35 cellular contexts compared by ENCODE assay signal in the genomic region with DNA sequence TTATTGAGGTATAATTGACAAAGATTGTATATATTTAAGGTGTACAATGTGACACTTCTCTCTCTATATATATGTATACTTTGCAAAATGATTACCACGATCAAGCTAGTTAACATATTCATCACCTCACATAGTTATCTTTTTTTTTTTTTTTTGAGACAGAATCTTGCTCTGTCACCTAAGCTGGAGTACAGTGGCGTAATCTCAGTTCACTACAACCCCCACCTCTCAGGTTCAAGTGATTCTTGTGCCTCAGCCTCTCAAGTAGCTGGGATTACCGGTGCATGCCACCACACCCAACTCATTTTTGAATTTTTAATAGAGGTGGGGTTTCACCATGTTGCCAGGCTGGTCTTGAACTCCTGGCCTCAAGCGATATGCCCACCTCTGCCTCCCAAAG. TPM values are rescaled to one million over a fixed set of nuclear protein-coding genes. Genes with fewer than 3 reads are reported as not detected.
"Had no signal": no experiment of that assay in that cellular context is flagged by ENCODE, and none has a peak within 500 bp of the region (broad histone marks: within the 10 kb centered on the region; RNA-seq: fewer than 3 reads in every experiment).

No MANE protein-coding gene starts in this region.

- DNase-seq: activated effector memory CD4-positive, alpha-beta T cell treated with anti-CD3 and anti-CD28 coated beads, Interleukin-2, amount 50 U/mL, for 16 hours; activated effector memory CD4-positive, alpha-beta T cell treated with Interleukin-2 at 50 U/mL for 16 hours; activated gamma-delta T cell; activated gamma-delta T cell treated with Interleukin-2 at 50 U/mL for 16 hours; activated naive CD4-positive, alpha-beta T cell; activated naive CD4-positive, alpha-beta T cell treated with anti-CD3 and anti-CD28 coated beads for 36 hours; activated naive CD4-positive, alpha-beta T cell treated with anti-CD3 and anti-CD28 coated beads, Interleukin-2, amount 10 ng/mL, durations not matched to agents 7 days and 5 days; activated naive CD4-positive, alpha-beta T cell treated with anti-CD3 and anti-CD28 coated beads, Interleukin-2, amount 50 U/mL, for 16 hours; activated naive CD4-positive, alpha-beta T cell treated with Interleukin-2 at 50 U/mL for 16 hours; activated naive CD8-positive, alpha-beta T cell treated with anti-CD3 and anti-CD28 coated beads for 36 hours; activated naive CD8-positive, alpha-beta T cell treated with anti-CD3 and anti-CD28 coated beads, Interleukin-2, amount 10 ng/mL, durations not matched to agents 7 days and 5 days; activated naive CD8-positive, alpha-beta T cell treated with anti-CD3 and anti-CD28 coated beads, Interleukin-2, amount 50 U/mL, for 24 hours; activated T-cell treated with anti-CD3 and anti-CD28 coated beads for 4 hours; activated T-cell treated with anti-CD3 and anti-CD28 coated beads, Interleukin-2, amount 50 U/mL, for 1 hour; activated T-cell treated with anti-CD3 and anti-CD28 coated beads, Interleukin-2, amount 50 U/mL, for 24 hours; activated T-cell treated with anti-CD3 and anti-CD28 coated beads, Interleukin-2, amount 50 U/mL, for 4 hours; activated T-cell treated with anti-CD3 and anti-CD28 coated beads, Interleukin-2, amount 50 U/mL, for 48 hours; activated T-cell treated with anti-CD3 and anti-CD28 coated beads, Interleukin-2, amount 50 U/mL, for 72 hours; amniotic stem cell; amygdala; anterior cingulate cortex; aorta; body of pancreas; brain microvascular endothelial cell; caudate nucleus; central memory CD4-positive, alpha-beta T cell; cerebellar nuclear complex had no signal

- H3K27me3 ChIP-seq: ascending aorta, body of pancreas, brain microvascular endothelial cell had no signal

- H3K4me1 ChIP-seq: ascending aorta, body of pancreas had no signal

- H3K27ac ChIP-seq: ascending aorta, body of pancreas, brain microvascular endothelial cell, cardiac muscle cell had no signal

- H3K4me3 ChIP-seq: ascending aorta, body of pancreas, cardiac muscle cell had no signal

- H3K36me3 ChIP-seq: ascending aorta, brain microvascular endothelial cell, cardiac muscle cell had no signal

RNA-seq across cellular contexts. Expression of gene ZSCAN4, which starts 3.7 kb away (rescaled TPM):
- total RNA-seq: activated naive CD4-positive, alpha-beta T cell treated with anti-CD3 and anti-CD28 coated beads for 36 hours; activated naive CD8-positive, alpha-beta T cell treated with anti-CD3 and anti-CD28 coated beads, Interleukin-2, amount 10 ng/mL, durations not matched to agents 7 days and 5 days; activated T-cell treated with anti-CD3 and anti-CD28 coated beads, Interleukin-2, amount 50 U/mL, for 4 hours; activated T-cell treated with anti-CD3 and anti-CD28 coated beads, Interleukin-2, amount 50 U/mL, for 72 hours; activated T-helper 1 cell treated with anti-CD3 and anti-CD28 coated beads, Interleukin-12 subunit alpha, Interleukin-12 subunit beta, Interleukin-2, Interleukin-4 antibody, amounts not matched to agents 30 ng/mL and 10 ng/mL and 1 ng/mL, durations not matched to agents 14 hours and 24 hours and 36 hours; activated T-helper 17 cell treated with anti-CD3 and anti-CD28 coated beads, Interleukin-2, amount 50 U/mL, for 72 hours; activated T-helper 2 cell treated with anti-CD3 and anti-CD28 coated beads, Interferon-gamma antibody, Interleukin-2, Interleukin-4, amounts not matched to agents 10 μg/mL and 5 μg/mL and 100 μg/mL, durations not matched to agents 14 hours and 24 hours and 36 hours; aorta; ascending aorta; body of pancreas; bronchial epithelial cell; cardiac muscle cell; cerebellum; chondrocyte had no signal
- polyA plus RNA-seq: cardiac muscle cell had no signal
